ENCODE assay signal across 9 cellular contexts in genomic region chr1:201889092-201889968, GRCh38. TPM values are rescaled to one million over a fixed set of nuclear protein-coding genes. Genes with fewer than 3 reads are reported as not detected.
DNase-seq lines count a peak whose midpoint lies in the region; ATAC-seq and TF ChIP-seq lines count a peak whose summit lies in the region.
"Had no signal": no experiment of that assay in that cellular context is flagged by ENCODE, and none has a peak within 500 bp of the region (broad histone marks: within the 10 kb centered on the region; RNA-seq: fewer than 3 reads in every experiment).

No MANE protein-coding gene starts in this region.

- no peak overlapping the region for H2AFZ ChIP-seq in Karpas-422 (ENCODE audit: low read length)

- H3K9ac ChIP-seq in Karpas-422 (ENCODE audit: low read length) = no peak overlapping the region

- peaks cover 2% of the 10 kb centered on the region for H3K4me1 Mint-ChIP-seq in activated CD8-positive, alpha-beta memory T cell treated with anti-CD3 and anti-CD28 coated beads, Interleukin-2, amount 10 ng/mL, durations not matched to agents 7 days and 5 days
- H3K4me1 Mint-ChIP-seq in MCF 10A (ENCODE audit: insufficient read depth, unreplicated experiment) (peaks cover 13% of the 10 kb centered on the region), memory B cell (peaks cover 6% of the 10 kb centered on the region)

- no peaks in the 10 kb centered on the region for H3K4me1 ChIP-seq in thymus (ENCODE audit: control insufficient read depth, insufficient read depth, low read length)
- H3K4me1 ChIP-seq in Karpas-422 (ENCODE audit: low read length) = no peaks in the 10 kb centered on the region

- intact Hi-C loops in MCF 10A (cut with micrococcal nuclease) = loop anchor here (10.0 kb wide), 1 partner anchor 175 kb away; no protein-coding TSS in a partner anchor

- CTCF ChIA-PET in activated CD8-positive, alpha-beta memory T cell treated with anti-CD3 and anti-CD28 coated beads, Interleukin-2, amount 10 ng/mL, durations not matched to agents 7 days and 5 days (lab: Charles Lee) = interaction anchor here (1.1 to 1.2 kb wide), 3 partner anchors 12 to 118 kb away, joined by 4 to 7 read pairs (median 5); no protein-coding TSS in a partner anchor
- CTCF ChIA-PET in MCF 10A (lab: Yijun Ruan, JAX) = interaction anchor here (0.6 to 22.4 kb wide), 9 partner anchors 8 to 297 kb away, joined by 3 to 882 read pairs (median 5); partner anchors contain the start of gene TIMM17A

- no peaks in the 10 kb centered on the region for H3K79me2 ChIP-seq in Karpas-422 (ENCODE audit: low read length)

- no peak overlapping the region for H3K4me2 ChIP-seq in Karpas-422 (ENCODE audit: low read depth, low read length, poor library complexity, severe bottlenecking)

- WGBS in thymus = 32% methylated on average over 33 of the region's 33 CpGs

- DNase-seq in activated CD8-positive, alpha-beta memory T cell treated with anti-CD3 and anti-CD28 coated beads, Interleukin-2, amount 10 ng/mL, durations not matched to agents 7 days and 5 days = no peak
- DNase-seq in activated CD8-positive, alpha-beta memory T cell treated with anti-CD3 and anti-CD28 coated beads for 24 hours = no peak
- DNase-seq in MCF 10A (ENCODE audit: unreplicated experiment) (no peak), memory B cell (ENCODE audit: low spot score in 2 of 2) (no peak), Karpas-422 (no peak)
- no peak for DNase-seq in activated CD4-positive, CD25-positive, alpha-beta regulatory T cell (lab: John Stamatoyannopoulos, UW)

- H3K9me2 ChIP-seq in Karpas-422 (replicated peaks; ENCODE audit: insufficient read depth, low read length) = no peaks in the 10 kb centered on the region

- no peak for TF ChIP-seq CTCF in MCF 10A (IDR thresholded peaks at IDR 0.05; ENCODE audit: unreplicated experiment)

- peak overlapping the region; percentile 19 for H3K4me3 Mint-ChIP-seq in activated CD8-positive, alpha-beta memory T cell treated with anti-CD3 and anti-CD28 coated beads, Interleukin-2, amount 10 ng/mL, durations not matched to agents 7 days and 5 days
- H3K4me3 Mint-ChIP-seq in MCF 10A (ENCODE audit: unreplicated experiment) (peak overlapping the region; percentile 77), memory B cell (peak overlapping the region; percentile 82)

- no peak for ATAC-seq in activated CD8-positive, alpha-beta memory T cell treated with anti-CD3 and anti-CD28 coated beads, Interleukin-2, amount 10 ng/mL, durations not matched to agents 7 days and 5 days
- ATAC-seq in memory B cell (ENCODE audit: low read depth) (no peak), GM21529 (IDR thresholded peaks at IDR 0.05; ENCODE audit: unreplicated experiment) (no peak)

- peaks cover 55% of the 10 kb centered on the region for H3K27me3 Mint-ChIP-seq in activated CD8-positive, alpha-beta memory T cell treated with anti-CD3 and anti-CD28 coated beads, Interleukin-2, amount 10 ng/mL, durations not matched to agents 7 days and 5 days
- H3K27me3 Mint-ChIP-seq in MCF 10A (ENCODE audit: insufficient read depth, unreplicated experiment) = no peaks in the 10 kb centered on the region
- H3K27me3 Mint-ChIP-seq in memory B cell = peaks cover 35% of the 10 kb centered on the region

- H3K27ac Mint-ChIP-seq in activated CD8-positive, alpha-beta memory T cell treated with anti-CD3 and anti-CD28 coated beads, Interleukin-2, amount 10 ng/mL, durations not matched to agents 7 days and 5 days = no peak overlapping the region
- H3K27ac Mint-ChIP-seq in MCF 10A (ENCODE audit: low read depth, unreplicated experiment) = peak overlapping the region; percentile 21
- H3K27ac Mint-ChIP-seq in memory B cell = no peak overlapping the region

- H3K36me3 ChIP-seq in thymus (ENCODE audit: control insufficient read depth, insufficient read depth) = no peaks in the 10 kb centered on the region
- no peaks in the 10 kb centered on the region for H3K36me3 ChIP-seq in Karpas-422 (ENCODE audit: insufficient read depth, low read length)

- H4K20me1 ChIP-seq in Karpas-422 (ENCODE audit: insufficient read depth, low read depth, low read length) = no peaks in the 10 kb centered on the region

- peaks cover 29% of the 10 kb centered on the region for H3K27me3 ChIP-seq in thymus (ENCODE audit: control insufficient read depth, insufficient read depth)
- H3K27me3 ChIP-seq in Karpas-422 (ENCODE audit: low read length) = no peaks in the 10 kb centered on the region

- H3K27ac ChIP-seq in thymus (ENCODE audit: low read depth) (no peak overlapping the region), Karpas-422 (ENCODE audit: low read length) (no peak overlapping the region)

- H3K9me3 ChIP-seq in thymus (ENCODE audit: control insufficient read depth) (no peaks in the 10 kb centered on the region), Karpas-422 (ENCODE audit: low read length) (no peaks in the 10 kb centered on the region)

- H3K4me3 ChIP-seq in thymus (ENCODE audit: low read length) = peak overlapping the region; percentile 15
- H3K4me3 ChIP-seq in Karpas-422 (ENCODE audit: low read length) = no peak overlapping the region

- POLR2A ChIA-PET in MCF 10A (lab: Yijun Ruan, JAX) = interaction anchor here (0.7 to 1.8 kb wide), 7 partner anchors 9 to 94 kb away, joined by 3 to 8 read pairs (median 4); no protein-coding TSS in a partner anchor

- no peaks in the 10 kb centered on the region for H3K36me3 Mint-ChIP-seq in activated CD8-positive, alpha-beta memory T cell treated with anti-CD3 and anti-CD28 coated beads, Interleukin-2, amount 10 ng/mL, durations not matched to agents 7 days and 5 days
- H3K36me3 Mint-ChIP-seq in MCF 10A (ENCODE audit: insufficient read depth, unreplicated experiment) = no peaks in the 10 kb centered on the region
- H3K36me3 Mint-ChIP-seq in memory B cell = peaks cover 2% of the 10 kb centered on the region

- no TSS peak for BruUV-seq in MCF 10A (replicated peaks; lab: Mats Ljungman, UMichigan)

- H3K9me3 Mint-ChIP-seq in activated CD8-positive, alpha-beta memory T cell treated with anti-CD3 and anti-CD28 coated beads, Interleukin-2, amount 10 ng/mL, durations not matched to agents 7 days and 5 days (ENCODE audit: low read depth) = no peaks in the 10 kb centered on the region
- H3K9me3 Mint-ChIP-seq in MCF 10A (ENCODE audit: unreplicated experiment) (no peaks in the 10 kb centered on the region), memory B cell (no peaks in the 10 kb centered on the region)

RNA-seq across cellular contexts. Expression of gene SHISA4, which starts 0.6 kb away (rescaled TPM):
- total RNA-seq in activated CD8-positive, alpha-beta memory T cell treated with anti-CD3 and anti-CD28 coated beads, Interleukin-2, amount 10 ng/mL, durations not matched to agents 7 days and 5 days = under 1 TPM; 0.32 to 0.54 TPM
- total RNA-seq in MCF 10A (2022) = 7.6 and 20.9 TPM in 2 replicates
- 5.0 TPM for polyA plus RNA-seq in thymus
- 0.51 TPM in 1 of 2 replicates, not detected in the other for total RNA-seq in Karpas-422 (2014; rRNA removed; shearing (Covaris generic); ENCODE audit: low replicate concordance)

RNA-seq across cellular contexts. Expression of gene LMOD1, which starts 57.0 kb away (rescaled TPM):
- not detected for total RNA-seq in activated CD8-positive, alpha-beta memory T cell treated with anti-CD3 and anti-CD28 coated beads, Interleukin-2, amount 10 ng/mL, durations not matched to agents 7 days and 5 days
- not detected in 2 replicates for total RNA-seq in MCF 10A (2022)
- polyA plus RNA-seq in thymus = 17.1 TPM
- total RNA-seq in Karpas-422 (2014; rRNA removed; shearing (Covaris generic); ENCODE audit: low replicate concordance) = not detected in 2 replicates
- total RNA-seq: Daoy had no signal

Comparison
In these comparisons a context has a peak if more than half of its experiments do, and no peak if none do; other contexts are left out.
1. H3K4me3 Mint-ChIP-seq: peak in every context shown above with its lines; median percentile 82 in memory B cell; 77 in MCF 10A; 19 in activated CD8-positive, alpha-beta memory T cell treated with anti-CD3 and anti-CD28 coated beads, Interleukin-2, amount 10 ng/mL, durations not matched to agents 7 days and 5 days.